Comparison of ENCODE assay signal across 15 cellular contexts in the genomic region with DNA sequence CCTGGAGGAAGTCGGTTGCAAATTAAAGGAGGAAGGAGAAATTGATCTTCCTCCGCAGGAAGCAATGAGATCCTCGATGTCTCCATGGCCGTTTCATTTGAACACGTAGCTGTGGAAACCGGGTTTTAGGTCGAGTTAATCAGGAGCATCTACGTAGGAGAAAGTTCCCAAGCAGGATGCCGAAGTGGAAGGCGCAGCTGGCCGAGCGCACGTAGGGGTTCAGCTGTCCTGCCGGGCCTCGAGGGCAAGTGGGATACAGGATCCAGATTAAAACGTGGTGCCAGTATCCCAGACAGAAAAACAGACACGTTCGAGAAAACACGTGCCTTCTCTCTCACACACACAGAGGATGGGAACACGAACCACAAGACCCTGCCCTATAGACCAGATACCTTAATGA. TPM values are rescaled to one million over a fixed set of nuclear protein-coding genes. Genes with fewer than 3 reads are reported as not detected.
DNase-seq lines count a peak whose midpoint lies in the region; ATAC-seq and TF ChIP-seq lines count a peak whose summit lies in the region.
"Had no signal": no experiment of that assay in that cellular context is flagged by ENCODE, and none has a peak within 500 bp of the region (broad histone marks: within the 10 kb centered on the region; RNA-seq: fewer than 3 reads in every experiment).

No MANE protein-coding gene starts in this region.

- TF ChIP-seq CTCF in left ventricle myocardium inferior (IDR thresholded peaks at IDR 0.05; ENCODE audit: borderline replicate concordance) (no peak), right atrium auricular region (IDR thresholded peaks at IDR 0.05) (no peak), choroid plexus epithelial cell (conservative IDR thresholded peaks at IDR 0.05; ENCODE audit: low read depth, low read length) (no peak), nephron progenitor cell (IDR thresholded peaks at IDR 0.05) (no peak), GM10248 (IDR thresholded peaks at IDR 0.05; ENCODE audit: control extremely low read depth, extremely low read depth, low read depth, missing control alignments) (no peak), tibial artery (IDR thresholded peaks at IDR 0.05) (no peak)

- H3K4me1 ChIP-seq in left ventricle myocardium inferior (no peaks in the 10 kb centered on the region), right atrium auricular region (no peaks in the 10 kb centered on the region), subcutaneous abdominal adipose tissue (ENCODE audit: control insufficient read depth in 5 of 5, insufficient read depth in 5 of 5, low read length in 5 of 5) (peaks cover 0 to 13% (median 0%) of the 10 kb centered on the region in 5 donors), tibial artery (no peaks in the 10 kb centered on the region)

- no peaks in the 10 kb centered on the region for H3K36me3 ChIP-seq in left ventricle myocardium inferior
- H3K36me3 ChIP-seq in right atrium auricular region, result no peaks in the 10 kb centered on the region
- no peaks in the 10 kb centered on the region for H3K36me3 ChIP-seq in subcutaneous abdominal adipose tissue (ENCODE audit: control insufficient read depth in 5 of 5, insufficient read depth in 5 of 5, low read length in 5 of 5)
- no peaks in the 10 kb centered on the region for H3K36me3 ChIP-seq in tibial artery
- H3K36me3 ChIP-seq: BLaER1 treated with 17β-estradiol and CSF1 and Interleukin-3, amounts not matched to agents 10 nM and 100 nM had no signal

- H3K4me3 ChIP-seq in left ventricle myocardium inferior (peak overlapping the region; percentile 45), right atrium auricular region (no peak overlapping the region), choroid plexus epithelial cell (ENCODE audit: low read depth, low read length) (peak overlapping the region; percentile 32), subcutaneous abdominal adipose tissue (ENCODE audit: low read depth in 1 of 5, low read length in 5 of 5) (peak overlapping the region in 4 of 5 donors; percentile 17 to 50 (median 46)), tibial artery (no peak overlapping the region)
- H3K4me3 ChIP-seq: BLaER1 treated with 17β-estradiol and CSF1 and Interleukin-3, amounts not matched to agents 10 nM and 100 nM had no signal

- CTCF ChIA-PET in GM10248 (lab: Yijun Ruan, JAX), result interaction anchor here (1.3 kb wide), 1 partner anchor 11 kb away, joined by 4 read pairs; no protein-coding TSS in a partner anchor

- POLR2A ChIA-PET in GM10248 (lab: Yijun Ruan, JAX), result interaction anchor here (1.1 kb wide), 1 partner anchor 11 kb away, joined by 3 read pairs; no protein-coding TSS in a partner anchor

- H3K27me3 ChIP-seq in left ventricle myocardium inferior (ENCODE audit: low read depth) (no peaks in the 10 kb centered on the region), right atrium auricular region (no peaks in the 10 kb centered on the region), subcutaneous abdominal adipose tissue (ENCODE audit: control insufficient read depth in 5 of 5, insufficient read depth in 4 of 5, low read length in 5 of 5) (peaks cover 0 to 3% (median 0%) of the 10 kb centered on the region in 5 donors), tibial artery (no peaks in the 10 kb centered on the region)
- H3K27me3 ChIP-seq: BLaER1 treated with 17β-estradiol and CSF1 and Interleukin-3, amounts not matched to agents 10 nM and 100 nM had no signal

- intact Hi-C loops in left ventricle myocardium inferior (cut with micrococcal nuclease) (no loop called here), tibial artery (cut with DNase I; ENCODE audit: low total_unique reads) (no loop called here)

- H3K9me3 Mint-ChIP-seq in nephron progenitor cell, result no peaks in the 10 kb centered on the region
- no peaks in the 10 kb centered on the region for H3K9me3 Mint-ChIP-seq in activated naive CD4-positive, alpha-beta T cell treated with anti-CD3 and anti-CD28 coated beads, Interleukin-2, amount 50 U/mL, for 72 hours
- H3K9me3 Mint-ChIP-seq: CD4-positive, alpha-beta T cell; HFFc6 had no signal

- H3K9me3 ChIP-seq in left ventricle myocardium inferior (replicated peaks) (no peaks in the 10 kb centered on the region), right atrium auricular region (no peaks in the 10 kb centered on the region), subcutaneous abdominal adipose tissue (ENCODE audit: control insufficient read depth in 5 of 5, low read length in 5 of 5) (no peaks in the 10 kb centered on the region), tibial artery (no peaks in the 10 kb centered on the region)

- peaks cover 5% of the 10 kb centered on the region for H3K27me3 Mint-ChIP-seq in nephron progenitor cell (ENCODE audit: low read depth, poor library complexity)
- H3K27me3 Mint-ChIP-seq: CD4-positive, alpha-beta T cell had no signal

- H3K27ac ChIP-seq in left ventricle myocardium inferior (replicated peaks) (peak overlapping the region; percentile 19), right atrium auricular region (no peak overlapping the region), subcutaneous abdominal adipose tissue (ENCODE audit: low read depth, low read length) (no peak overlapping the region), tibial artery (no peak overlapping the region)
- H3K27ac ChIP-seq: BLaER1 treated with 17β-estradiol and CSF1 and Interleukin-3, amounts not matched to agents 10 nM and 100 nM had no signal

- H3K36me3 Mint-ChIP-seq in nephron progenitor cell (ENCODE audit: low read depth), result no peaks in the 10 kb centered on the region
- no peaks in the 10 kb centered on the region for H3K36me3 Mint-ChIP-seq in activated naive CD4-positive, alpha-beta T cell treated with anti-CD3 and anti-CD28 coated beads, Interleukin-2, amount 50 U/mL, for 72 hours

- DNase-seq in left ventricle myocardium inferior (no peak), right atrium auricular region (ENCODE audit: low spot score) (no peak), choroid plexus epithelial cell (ENCODE audit: low read depth) (peak; percentile 33), nephron progenitor cell (no peak), GM10248 (ENCODE audit: extremely low spot score) (no peak), tibial artery (no peak)
- no peak for DNase-seq in activated naive CD4-positive, alpha-beta T cell treated with anti-CD3 and anti-CD28 coated beads, Interleukin-2, amount 50 U/mL, for 72 hours (ENCODE audit: low spot score in 2 of 2)
- DNase-seq: ACHN; CD4-positive, alpha-beta T cell; DMS79; HCEC 1CT; HFFc6 had no signal

- peaks cover 20% of the 10 kb centered on the region for H3K4me1 Mint-ChIP-seq in nephron progenitor cell

- peak overlapping the region in 2 of 5 donors; percentile 19 to 20 for H3K9ac ChIP-seq in subcutaneous abdominal adipose tissue (ENCODE audit: low read length in 5 of 5)
- H3K9ac ChIP-seq: BLaER1 treated with 17β-estradiol and CSF1 and Interleukin-3, amounts not matched to agents 10 nM and 100 nM had no signal

- H3K4me3 Mint-ChIP-seq in nephron progenitor cell, result no peak overlapping the region
- H3K4me3 Mint-ChIP-seq: CD4-positive, alpha-beta T cell; HFFc6 had no signal

- ATAC-seq in activated naive CD4-positive, alpha-beta T cell treated with anti-CD3 and anti-CD28 coated beads, Interleukin-2, amount 50 U/mL, for 72 hours, result no peak
- ATAC-seq: HepG2 had no signal

- peak overlapping the region; percentile 46 for H3K27ac Mint-ChIP-seq in nephron progenitor cell
- H3K27ac Mint-ChIP-seq in activated naive CD4-positive, alpha-beta T cell treated with anti-CD3 and anti-CD28 coated beads, Interleukin-2, amount 50 U/mL, for 72 hours, result no peak overlapping the region
- H3K27ac Mint-ChIP-seq: CD4-positive, alpha-beta T cell; HFFc6 had no signal

RNA-seq across cellular contexts. Expression of gene POMP, which starts 40.3 kb away (rescaled TPM):
- total RNA-seq in left ventricle myocardium inferior (101 TPM), right atrium auricular region (10 to 100 TPM; 88.2 to 93.7 TPM)
- 100 to 1,000 TPM; 101 to 110 TPM for total RNA-seq in activated naive CD4-positive, alpha-beta T cell treated with anti-CD3 and anti-CD28 coated beads, Interleukin-2, amount 50 U/mL, for 72 hours

Comparison
In these comparisons a context has a peak if more than half of its experiments do, and no peak if none do; other contexts are left out.
1. H3K4me3 ChIP-seq: peak in left ventricle myocardium inferior (single experiment), choroid plexus epithelial cell (single experiment) and subcutaneous abdominal adipose tissue (4 of 5); none in right atrium auricular region (0 of 2) and tibial artery (0 of 2).